In genomic region chr11:67403085-67403484, GRCh38 we compare ENCODE assay signal across 8 cellular contexts. TPM values are rescaled to one million over a fixed set of nuclear protein-coding genes. Genes with fewer than 3 reads are reported as not detected.
DNase-seq lines count a peak whose midpoint lies in the region; ATAC-seq and TF ChIP-seq lines count a peak whose summit lies in the region.
"Not testable (repeated sequence)": the region's sequence is repeated elsewhere in the genome, so short reads cannot be mapped to it uniquely, and the experiment has no call there.
"Had no signal": no experiment of that assay in that cellular context is flagged by ENCODE, and none has a peak within 500 bp of the region (broad histone marks: within the 10 kb centered on the region; RNA-seq: fewer than 3 reads in every experiment).

No MANE protein-coding gene starts in this region.

- not testable (repeated sequence) for ATAC-seq in activated naive CD8-positive, alpha-beta T cell treated with anti-CD3 and anti-CD28 coated beads, Interleukin-2, amount 50 U/mL, for 24 hours; lower lobe of right lung; stimulated activated effector memory CD8-positive, alpha-beta T cell treated with anti-CD3 and anti-CD28 coated beads, Interleukin-12 subunit alpha, Interleukin-12 subunit beta, amount 100 ng/mL, for 72 hours

- H3K9me3 ChIP-seq in CD4-positive, alpha-beta memory T cell (ENCODE audit: control insufficient read depth in 1 of 2, low read length in 2 of 2); lower lobe of right lung: not testable (repeated sequence)

- H3K27ac Mint-ChIP-seq in CD4-positive, alpha-beta memory T cell, result peak overlapping the region; percentile 37 to 98 (median 95)
- peak overlapping the region; percentile 93 for H3K27ac Mint-ChIP-seq in activated CD4-positive, alpha-beta memory T cell treated with anti-CD3 and anti-CD28 coated beads for 36 hours
- H3K27ac Mint-ChIP-seq in activated naive CD8-positive, alpha-beta T cell treated with anti-CD3 and anti-CD28 coated beads, Interleukin-2, amount 50 U/mL, for 24 hours, result peak overlapping the region; percentile 87
- peak overlapping the region; percentile 85 for H3K27ac Mint-ChIP-seq in stimulated activated effector memory CD8-positive, alpha-beta T cell treated with anti-CD3 and anti-CD28 coated beads, Interleukin-12 subunit alpha, Interleukin-12 subunit beta, amount 100 ng/mL, for 72 hours

- H3K4me3 ChIP-seq in CD4-positive, alpha-beta memory T cell (ENCODE audit: low read length in 2 of 2), result peak overlapping the region; percentile 17 to 77
- peak overlapping the region; percentile 12 for H3K4me3 ChIP-seq in NB4 (ENCODE audit: low read depth, low read length)
- H3K4me3 ChIP-seq in lower lobe of right lung, result peak overlapping the region; percentile 55

- H3K36me3 ChIP-seq in CD4-positive, alpha-beta memory T cell (ENCODE audit: insufficient read depth, low read length), result peaks cover 33% of the 10 kb centered on the region
- H3K36me3 ChIP-seq in lower lobe of right lung, result peaks cover 25% of the 10 kb centered on the region

- not testable (repeated sequence) for H3K27me3 Mint-ChIP-seq in CD4-positive, alpha-beta memory T cell; activated CD4-positive, alpha-beta memory T cell treated with anti-CD3 and anti-CD28 coated beads for 36 hours; activated naive CD8-positive, alpha-beta T cell treated with anti-CD3 and anti-CD28 coated beads, Interleukin-2, amount 50 U/mL, for 24 hours

- intact Hi-C loops in CD4-positive, alpha-beta memory T cell (cut with micrococcal nuclease), result loop anchor here (1.0 to 2.0 kb wide), 5 partner anchors 14 to 80 kb away; partner anchors contain the start of genes AIP, PTPRCAP and RPS6KB2
- intact Hi-C loops in activated CD4-positive, alpha-beta memory T cell treated with anti-CD3 and anti-CD28 coated beads for 36 hours (cut with micrococcal nuclease), result loop anchor here (2.0 to 5.0 kb wide), 3 partner anchors 18 to 126 kb away; partner anchors contain the start of gene RPS6KB2
- intact Hi-C loops in lower lobe of right lung (cut with DNase I), result not testable (repeated sequence)

- POLR2A ChIA-PET in CD4-positive, alpha-beta memory T cell (lab: Charles Lee; ENCODE audit: partially characterized antibody), result interaction anchor here (1.1 to 21.5 kb wide), 17 partner anchors 11 to 163 kb away, joined by 3 to 2262 read pairs (median 16); partner anchors contain the start of genes AIP, ANKRD13D, CARNS1 and CDK2AP2
- POLR2A ChIA-PET in activated CD4-positive, alpha-beta memory T cell treated with anti-CD3 and anti-CD28 coated beads for 36 hours (lab: Charles Lee), result interaction anchor here (1.0 to 6.6 kb wide), 8 partner anchors 9 to 84 kb away, joined by 3 to 68 read pairs (median 14); partner anchors contain the start of genes PTPRCAP, RAD9A, RPS6KB2 and TMEM134

- H3K36me3 Mint-ChIP-seq in CD4-positive, alpha-beta memory T cell, result peaks cover 18 to 50% of the 10 kb centered on the region in 2 donors
- H3K36me3 Mint-ChIP-seq in activated CD4-positive, alpha-beta memory T cell treated with anti-CD3 and anti-CD28 coated beads for 36 hours, result peaks cover 51% of the 10 kb centered on the region
- peaks cover 32% of the 10 kb centered on the region for H3K36me3 Mint-ChIP-seq in activated naive CD8-positive, alpha-beta T cell treated with anti-CD3 and anti-CD28 coated beads, Interleukin-2, amount 50 U/mL, for 24 hours (ENCODE audit: low read depth)
- peaks cover 73% of the 10 kb centered on the region for H3K36me3 Mint-ChIP-seq in stimulated activated effector memory CD8-positive, alpha-beta T cell treated with anti-CD3 and anti-CD28 coated beads, Interleukin-12 subunit alpha, Interleukin-12 subunit beta, amount 100 ng/mL, for 72 hours

- not testable (repeated sequence) for TF ChIP-seq POLR2A in NB4 (IDR thresholded peaks at IDR 0.05; ENCODE audit: extremely low read depth, insufficient read length)

- peak overlapping the region; percentile 81 for H3K27ac ChIP-seq in CD4-positive, alpha-beta memory T cell (ENCODE audit: low read depth, low read length)
- H3K27ac ChIP-seq in lower lobe of right lung, result peak overlapping the region; percentile 78

- DNase-seq in CD4-positive, alpha-beta memory T cell; NB4 (ENCODE audit: low read depth); activated CD4-positive, alpha-beta memory T cell treated with anti-CD3 and anti-CD28 coated beads for 36 hours; activated naive CD8-positive, alpha-beta T cell treated with anti-CD3 and anti-CD28 coated beads, Interleukin-2, amount 50 U/mL, for 24 hours; lower lobe of right lung; stimulated activated effector memory CD8-positive, alpha-beta T cell treated with anti-CD3 and anti-CD28 coated beads, Interleukin-12 subunit alpha, Interleukin-12 subunit beta, amount 100 ng/mL, for 72 hours (ENCODE audit: low spot score in 2 of 2): not testable (repeated sequence)

- TF ChIP-seq CTCF in NB4 (IDR thresholded peaks at IDR 0.05; ENCODE audit: low read depth, low read length); lower lobe of right lung (IDR thresholded peaks at IDR 0.05): not testable (repeated sequence)

- peak overlapping the region; percentile 93 to 100 (median 96) for H3K4me3 Mint-ChIP-seq in CD4-positive, alpha-beta memory T cell
- H3K4me3 Mint-ChIP-seq in activated CD4-positive, alpha-beta memory T cell treated with anti-CD3 and anti-CD28 coated beads for 36 hours, result peak overlapping the region; percentile 87
- peak overlapping the region; percentile 88 for H3K4me3 Mint-ChIP-seq in activated naive CD8-positive, alpha-beta T cell treated with anti-CD3 and anti-CD28 coated beads, Interleukin-2, amount 50 U/mL, for 24 hours
- H3K4me3 Mint-ChIP-seq in stimulated activated effector memory CD8-positive, alpha-beta T cell treated with anti-CD3 and anti-CD28 coated beads, Interleukin-12 subunit alpha, Interleukin-12 subunit beta, amount 100 ng/mL, for 72 hours, result peak overlapping the region; percentile 86

- peaks cover 27 to 80% (median 45%) of the 10 kb centered on the region in 4 donors for H3K4me1 Mint-ChIP-seq in CD4-positive, alpha-beta memory T cell
- H3K4me1 Mint-ChIP-seq in activated CD4-positive, alpha-beta memory T cell treated with anti-CD3 and anti-CD28 coated beads for 36 hours (ENCODE audit: low read depth), result peaks cover 64% of the 10 kb centered on the region
- peaks cover 65% of the 10 kb centered on the region for H3K4me1 Mint-ChIP-seq in activated naive CD8-positive, alpha-beta T cell treated with anti-CD3 and anti-CD28 coated beads, Interleukin-2, amount 50 U/mL, for 24 hours
- peaks cover 66% of the 10 kb centered on the region for H3K4me1 Mint-ChIP-seq in stimulated activated effector memory CD8-positive, alpha-beta T cell treated with anti-CD3 and anti-CD28 coated beads, Interleukin-12 subunit alpha, Interleukin-12 subunit beta, amount 100 ng/mL, for 72 hours

- H3K4me1 ChIP-seq in CD4-positive, alpha-beta memory T cell (ENCODE audit: insufficient read depth, low read length), result peaks cover 78% of the 10 kb centered on the region
- peaks cover 40% of the 10 kb centered on the region for H3K4me1 ChIP-seq in lower lobe of right lung

- H3K27me3 ChIP-seq in CD4-positive, alpha-beta memory T cell (ENCODE audit: insufficient read depth, low read length); lower lobe of right lung (ENCODE audit: low read depth): not testable (repeated sequence)

- H3K9me3 Mint-ChIP-seq in CD4-positive, alpha-beta memory T cell; activated CD4-positive, alpha-beta memory T cell treated with anti-CD3 and anti-CD28 coated beads for 36 hours; activated naive CD8-positive, alpha-beta T cell treated with anti-CD3 and anti-CD28 coated beads, Interleukin-2, amount 50 U/mL, for 24 hours; stimulated activated effector memory CD8-positive, alpha-beta T cell treated with anti-CD3 and anti-CD28 coated beads, Interleukin-12 subunit alpha, Interleukin-12 subunit beta, amount 100 ng/mL, for 72 hours: not testable (repeated sequence)

- CTCF ChIA-PET in CD4-positive, alpha-beta memory T cell (lab: Charles Lee; ENCODE audit: partially characterized antibody), result interaction anchor here (1.0 to 5.7 kb wide), 15 partner anchors 10 to 227 kb away, joined by 3 to 65 read pairs (median 6); partner anchors contain the start of genes CARNS1, NUDT8, POLD4 and PTPRCAP
- CTCF ChIA-PET in activated CD4-positive, alpha-beta memory T cell treated with anti-CD3 and anti-CD28 coated beads for 36 hours (lab: Charles Lee), result interaction anchor here (0.8 to 5.7 kb wide), 6 partner anchors 12 to 102 kb away, joined by 3 to 46 read pairs (median 14); partner anchors contain the start of genes PITPNM1, POLD4, PTPRCAP and RAD9A

RNA-seq across cellular contexts. Expression of gene TBC1D10C, which starts 0.8 kb away (rescaled TPM):
- 100 to 1,000 TPM; 371 to 382 TPM for total RNA-seq in CD4-positive, alpha-beta memory T cell
- polyA plus RNA-seq in CD4-positive, alpha-beta memory T cell, result 100 to 1,000 TPM; 316 to 331 TPM
- total RNA-seq in activated CD4-positive, alpha-beta memory T cell treated with anti-CD3 and anti-CD28 coated beads for 36 hours, result 100 to 1,000 TPM; 123 to 126 TPM
- total RNA-seq in lower lobe of right lung, result 45.3 TPM
- total RNA-seq: endothelial cell of umbilical vein, osteocyte had no signal
- polyA plus RNA-seq: endothelial cell of umbilical vein had no signal

RNA-seq across cellular contexts. Expression of gene PPP1CA, which starts 1.4 kb away (rescaled TPM):
- 100 to 1,000 TPM; 159 to 161 TPM for total RNA-seq in CD4-positive, alpha-beta memory T cell
- polyA plus RNA-seq in CD4-positive, alpha-beta memory T cell, result 100 to 1,000 TPM; 474 to 774 TPM
- 100 to 1,000 TPM; 261 to 267 TPM for total RNA-seq in activated CD4-positive, alpha-beta memory T cell treated with anti-CD3 and anti-CD28 coated beads for 36 hours
- 144 TPM for total RNA-seq in lower lobe of right lung

RNA-seq across cellular contexts. Expression of gene RAD9A, which starts 11.3 kb away (rescaled TPM):
- total RNA-seq in CD4-positive, alpha-beta memory T cell, result 10 to 100 TPM; 51.8 to 55.9 TPM
- polyA plus RNA-seq in CD4-positive, alpha-beta memory T cell, result 1 to 10 TPM; 6.7 to 8.3 TPM
- 10 to 100 TPM; 31.0 to 39.1 TPM for total RNA-seq in activated CD4-positive, alpha-beta memory T cell treated with anti-CD3 and anti-CD28 coated beads for 36 hours
- total RNA-seq in lower lobe of right lung, result 28.9 TPM

RNA-seq across cellular contexts. Expression of gene CARNS1, which starts 12.4 kb away (rescaled TPM):
- total RNA-seq in CD4-positive, alpha-beta memory T cell, result 1 to 10 TPM; 2.3 to 3.3 TPM
- under 1 TPM; 0.45 to 0.81 TPM for polyA plus RNA-seq in CD4-positive, alpha-beta memory T cell
- total RNA-seq in activated CD4-positive, alpha-beta memory T cell treated with anti-CD3 and anti-CD28 coated beads for 36 hours, result 1 to 10 TPM; 2.3 to 3.3 TPM
- 0.71 TPM for total RNA-seq in lower lobe of right lung

RNA-seq across cellular contexts. Expression of gene RPS6KB2, which starts 25.2 kb away (rescaled TPM):
- total RNA-seq in CD4-positive, alpha-beta memory T cell, result 10 to 100 TPM; 78.1 to 79.9 TPM
- 10 to 100 TPM; 55.2 to 58.3 TPM for polyA plus RNA-seq in CD4-positive, alpha-beta memory T cell
- total RNA-seq in activated CD4-positive, alpha-beta memory T cell treated with anti-CD3 and anti-CD28 coated beads for 36 hours, result 10 to 100 TPM; 57.4 to 57.5 TPM
- 42.1 TPM for total RNA-seq in lower lobe of right lung
